In the genomic region with DNA sequence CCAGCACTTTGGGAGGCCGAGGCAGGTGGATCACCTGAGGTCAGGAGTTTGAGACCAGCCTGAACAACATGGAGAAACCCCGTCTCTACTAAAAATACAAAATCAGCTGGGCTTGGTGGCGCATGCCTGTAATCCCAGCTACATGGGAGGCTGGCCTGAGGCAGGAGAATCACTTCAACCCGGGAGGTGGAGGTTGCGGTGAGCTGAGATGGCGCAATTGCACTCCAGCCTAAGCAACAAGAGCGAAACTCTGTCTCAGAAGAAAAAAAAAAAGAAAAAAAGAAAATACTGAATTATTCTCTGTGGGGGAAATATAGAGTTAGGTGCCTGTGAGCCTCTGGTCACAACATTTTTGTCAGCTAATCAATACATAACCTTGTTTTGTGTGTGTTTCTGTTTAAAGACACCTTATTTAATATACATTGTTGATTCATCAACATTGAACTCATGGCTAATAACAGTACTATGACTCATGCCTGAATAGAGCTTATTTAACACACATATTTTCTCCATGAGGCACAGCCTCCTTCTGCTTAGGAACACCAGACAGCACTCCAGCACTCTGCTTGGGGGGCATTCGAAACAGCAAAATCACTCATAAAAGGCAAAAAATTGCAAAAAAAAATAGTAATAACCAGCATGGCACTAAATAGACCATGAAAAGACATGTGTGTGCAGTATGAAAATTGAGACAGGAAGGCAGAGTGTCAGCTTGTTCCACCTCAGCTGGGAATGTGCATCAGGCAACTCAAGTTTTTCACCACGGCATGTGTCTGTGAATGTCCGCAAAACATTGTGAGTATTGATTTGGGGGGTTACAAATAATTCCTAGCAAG, we compare ENCODE assay signal across 13 cellular contexts. TPM values are rescaled to one million over a fixed set of nuclear protein-coding genes. Genes with fewer than 3 reads are reported as not detected.
A peak's percentile ranks its signal among the peaks of the same experiment; 100 is the strongest.
DNase-seq lines count a peak whose midpoint lies in the region; ATAC-seq and TF ChIP-seq lines count a peak whose summit lies in the region.
"Had no signal": no experiment of that assay in that cellular context is flagged by ENCODE, and none has a peak within 500 bp of the region (broad histone marks: within the 10 kb centered on the region; RNA-seq: fewer than 3 reads in every experiment).

Gene IL31RA, plus strand, starts transcription at position 519 of the 836 bp plus-strand sequence. Its CDS starts 214 bp downstream, at position 733.

- H3K36me3 ChIP-seq in PC-3 (ENCODE audit: low read depth, low read length): no peaks in the 10 kb centered on the region
- H3K36me3 ChIP-seq: heart right ventricle had no signal

- BruUV-seq in PC-3 (replicated peaks; lab: Mats Ljungman, UMichigan): TSS peak; percentile 46

- peak within 1 kb of the TSS; percentile 87 for H2AFZ ChIP-seq in PC-3 (ENCODE audit: low read length)

- CTCF ChIA-PET in PC-3 (lab: Charles Lee): interaction anchor here (0.7 kb wide), 1 partner anchor 158 kb away, joined by 3 read pairs; no protein-coding TSS in a partner anchor

- peaks cover 9 to 12% (median 11%) of the 10 kb centered on the region in 4 donors for H3K4me1 Mint-ChIP-seq in naive thymus-derived CD8-positive, alpha-beta T cell

- H4K20me1 ChIP-seq in PC-3 (ENCODE audit: low read length): no peaks in the 10 kb centered on the region

- DNase-seq in SKM-1 treated with dmso at 0.1 percent for 144 hours (lab: John Stamatoyannopoulos, UW; ENCODE audit: unreplicated experiment): peak; percentile 48
- DNase-seq in SKM-1 (lab: John Stamatoyannopoulos, UW; ENCODE audit: unreplicated experiment): no peak
- DNase-seq in PC-3: peak; percentile 74
- peak; percentile 64 for DNase-seq in epithelial cell of prostate (ENCODE audit: low read depth, low spot score)
- peak; percentile 72 for DNase-seq in smooth muscle cell of the brain vasculature (ENCODE audit: low read depth, low spot score)
- no peak for DNase-seq in Ammon's horn (ENCODE audit: low spot score)
- no peak for DNase-seq in naive thymus-derived CD8-positive, alpha-beta T cell
- DNase-seq: 8988T; activated naive CD4-positive, alpha-beta T cell treated with anti-CD3 and anti-CD28 coated beads, Interleukin-2, amount 50 U/mL, for 16 hours; heart right ventricle; NCI-H1417 had no signal

- H3K27ac Mint-ChIP-seq in naive thymus-derived CD8-positive, alpha-beta T cell: no peak within 1 kb of the TSS
- H3K27ac Mint-ChIP-seq: T-helper 1 cell treated with Interleukin-12 subunit alpha and Interleukin-12 subunit beta and Interleukin-4 antibody, amounts not matched to agents 30 μg/mL and 1 μg/mL, for 36 hours had no signal

- peaks cover 0 to 6% (median 0%) of the 10 kb centered on the region in 3 donors for H3K36me3 Mint-ChIP-seq in naive thymus-derived CD8-positive, alpha-beta T cell

- peaks cover 12% of the 10 kb centered on the region; the same call in 1 of the 2 replicates for H3K4me1 ChIP-seq in PC-3 (ENCODE audit: insufficient read depth, low read length)

- no peak for TF ChIP-seq CTCF in PC-3 (conservative IDR thresholded peaks at IDR 0.05; ENCODE audit: low read depth, low read length)

- peak within 1 kb of the TSS; percentile 69 for H3K4me3 ChIP-seq in PC-3 (ENCODE audit: low read length)
- H3K4me3 ChIP-seq: heart right ventricle had no signal

- no peak within 1 kb of the TSS for H3K4me3 Mint-ChIP-seq in naive thymus-derived CD8-positive, alpha-beta T cell
- H3K4me3 Mint-ChIP-seq: T-helper 1 cell treated with Interleukin-12 subunit alpha and Interleukin-12 subunit beta and Interleukin-4 antibody, amounts not matched to agents 30 μg/mL and 1 μg/mL, for 36 hours had no signal

- H3K79me2 ChIP-seq in PC-3 (ENCODE audit: low read length): no peaks in the 10 kb centered on the region

- no peaks in the 10 kb centered on the region for H3K9me3 ChIP-seq in PC-3 (ENCODE audit: low read length)
- H3K9me3 ChIP-seq: heart right ventricle had no signal

- peaks cover 0 to 20% (median 8%) of the 10 kb centered on the region in 5 donors for H3K27me3 Mint-ChIP-seq in naive thymus-derived CD8-positive, alpha-beta T cell

- no peaks in the 10 kb centered on the region for H3K27me3 ChIP-seq in PC-3 (ENCODE audit: low read length)
- H3K27me3 ChIP-seq: heart right ventricle had no signal

- POLR2A ChIA-PET in PC-3 (lab: Charles Lee; ENCODE audit: unreplicated experiment): no interaction called here
- POLR2A ChIA-PET in naive thymus-derived CD8-positive, alpha-beta T cell (lab: Charles Lee): no interaction called here

- H3K9me2 ChIP-seq in PC-3 (replicated peaks; ENCODE audit: low read length): no peaks in the 10 kb centered on the region

- peaks cover 0 to under 1% (median 0%) of the 10 kb centered on the region in 9 donors for H3K9me3 Mint-ChIP-seq in naive thymus-derived CD8-positive, alpha-beta T cell

- intact Hi-C loops in PC-3 (cut with micrococcal nuclease): loop anchor here (2.0 to 10.0 kb wide), 2 partner anchors 18 to 96 kb away; no protein-coding TSS in a partner anchor

- peak within 1 kb of the TSS; percentile 46 for H3K9ac ChIP-seq in PC-3 (ENCODE audit: low read length)

- no peaks in the 10 kb centered on the region for H3F3A ChIP-seq in PC-3 (ENCODE audit: low read length, unreplicated experiment)

- peak within 1 kb of the TSS; percentile 89 for H3K4me2 ChIP-seq in PC-3 (ENCODE audit: low read length)

- peak; percentile 93 for ATAC-seq in PC-3
- no peak for ATAC-seq in HG02571 (IDR thresholded peaks at IDR 0.05; ENCODE audit: unreplicated experiment)
- no peak for ATAC-seq in naive thymus-derived CD8-positive, alpha-beta T cell

- H3K27ac ChIP-seq in PC-3 (ENCODE audit: low read length): peak within 1 kb of the TSS; percentile 72
- peak within 1 kb of the TSS; percentile 65 for H3K27ac ChIP-seq in epithelial cell of prostate

RNA-seq across cellular contexts. Expression of gene IL31RA, which starts in this region (rescaled TPM):
- 1.6 and 3.0 TPM in 2 replicates for total RNA-seq in PC-3 (2014; rRNA removed)
- not detected for total RNA-seq in naive thymus-derived CD8-positive, alpha-beta T cell
- polyA plus RNA-seq in naive thymus-derived CD8-positive, alpha-beta T cell: not detected

Comparison
In these comparisons a context has a peak if more than half of its experiments do, and no peak if none do; other contexts are left out.
1. DNase-seq: peak in SKM-1 treated with dmso at 0.1 percent for 144 hours (single experiment), PC-3 (single experiment), epithelial cell of prostate (single experiment) and smooth muscle cell of the brain vasculature (single experiment); none in SKM-1 (single experiment), Ammon's horn (single experiment) and naive thymus-derived CD8-positive, alpha-beta T cell (0 of 10).